9 cellular contexts compared by ENCODE assay signal in the genomic region with DNA sequence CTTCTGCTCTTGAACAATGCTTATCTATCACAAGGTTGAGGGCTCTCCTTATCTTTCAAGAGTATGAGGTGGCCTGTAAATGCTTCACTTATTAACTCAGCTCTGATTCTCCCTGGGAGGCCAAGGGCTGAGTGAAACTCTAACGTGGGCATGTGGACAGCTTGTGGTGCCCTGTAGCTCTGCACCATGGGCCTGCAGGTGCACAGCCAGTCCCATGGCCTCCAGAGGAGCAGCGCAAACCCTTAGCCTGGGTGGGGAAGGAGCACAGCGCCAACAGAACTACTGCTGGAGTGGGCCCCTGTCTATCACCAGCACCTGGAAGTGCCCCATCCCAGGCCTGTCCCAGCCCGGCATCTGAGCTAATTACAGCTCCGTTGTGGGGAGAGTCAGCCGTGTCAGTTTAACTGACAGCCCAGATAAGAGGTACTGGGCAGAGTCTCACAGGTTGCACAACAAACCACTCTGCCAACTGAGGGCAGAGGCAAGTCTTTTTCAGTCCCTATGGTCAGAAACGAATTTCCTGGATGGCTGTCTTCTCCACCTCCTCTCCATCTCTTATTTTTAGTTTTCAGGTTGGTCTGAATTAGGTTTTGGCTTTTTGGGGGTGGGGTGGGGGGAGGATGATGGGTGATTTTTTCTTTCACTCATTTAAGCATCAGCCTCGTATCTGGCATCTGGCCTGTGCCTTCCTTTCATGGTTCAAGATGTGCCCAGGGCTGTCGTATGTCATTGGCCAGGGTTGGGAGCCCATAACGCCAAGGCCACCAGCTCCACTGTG.
DNase-seq lines count a peak whose midpoint lies in the region; ATAC-seq and TF ChIP-seq lines count a peak whose summit lies in the region.
"Had no signal": no experiment of that assay in that cellular context is flagged by ENCODE, and none has a peak within 500 bp of the region (broad histone marks: within the 10 kb centered on the region; RNA-seq: fewer than 3 reads in every experiment).

No MANE protein-coding gene starts in this region.

- H3K4me1 Mint-ChIP-seq in Calu3 (ENCODE audit: low read depth, unreplicated experiment) (peaks cover 40% of the 10 kb centered on the region), osteocyte (ENCODE audit: unreplicated experiment) (no peaks in the 10 kb centered on the region)

- DNase-seq in Calu3 (peak; percentile 68), left ventricle myocardium inferior (peak; percentile 68), NCI-H1930 (lab: John Stamatoyannopoulos, UW) (no peak), NCI-H187 treated with DMSO at 0.1 percent for 48 hours (lab: John Stamatoyannopoulos, UW) (no peak), NAMALWA (ENCODE audit: low spot score) (no peak), osteocyte (ENCODE audit: extremely low spot score, unreplicated experiment) (no peak)
- DNase-seq in Jurkat, Clone E6-1 (ENCODE audit: low read depth, low spot score) = peak; percentile 89
- DNase-seq: NCI-H446 had no signal

- H3K27me3 ChIP-seq in left ventricle myocardium inferior (ENCODE audit: low read depth) = no peaks in the 10 kb centered on the region

- H3K27me3 Mint-ChIP-seq in Calu3 (ENCODE audit: unreplicated experiment) (peaks cover 7% of the 10 kb centered on the region), osteocyte (ENCODE audit: unreplicated experiment) (peaks cover 15% of the 10 kb centered on the region)

- H3K9me3 ChIP-seq in left ventricle myocardium inferior (replicated peaks) = no peaks in the 10 kb centered on the region

- peaks cover 36% of the 10 kb centered on the region for H3K4me1 ChIP-seq in left ventricle myocardium inferior

- ATAC-seq in GM21390 (IDR thresholded peaks at IDR 0.05; ENCODE audit: unreplicated experiment) = peak; percentile 39

- no TSS peak for BruUV-seq in Calu3 (replicated peaks; lab: Mats Ljungman, UMichigan)

- H3K9me3 Mint-ChIP-seq in Calu3 (ENCODE audit: low read depth, unreplicated experiment) (peaks cover 3% of the 10 kb centered on the region), osteocyte (ENCODE audit: unreplicated experiment) (peaks cover under 1% of the 10 kb centered on the region)

- CTCF ChIA-PET in Calu3 (lab: Charles Lee) = interaction anchor here (0.6 to 1.8 kb wide), 4 partner anchors 11 to 1906 kb away, joined by 3 to 7 read pairs (median 4); no protein-coding TSS in a partner anchor

- H3K4me3 Mint-ChIP-seq in Calu3 (ENCODE audit: low read depth, unreplicated experiment) = peak overlapping the region; percentile 25
- no peak overlapping the region for H3K4me3 Mint-ChIP-seq in osteocyte (ENCODE audit: unreplicated experiment)

- H3K27ac ChIP-seq in left ventricle myocardium inferior (replicated peaks) = peak overlapping the region; percentile 80

- peak overlapping the region; percentile 7 for H3K27ac Mint-ChIP-seq in Calu3 (ENCODE audit: unreplicated experiment)
- H3K27ac Mint-ChIP-seq in osteocyte (ENCODE audit: unreplicated experiment) = no peak overlapping the region

- no peaks in the 10 kb centered on the region for H3K36me3 ChIP-seq in left ventricle myocardium inferior

- H3K36me3 Mint-ChIP-seq in Calu3 (ENCODE audit: insufficient read depth, unreplicated experiment) = no peaks in the 10 kb centered on the region
- H3K36me3 Mint-ChIP-seq in osteocyte (ENCODE audit: unreplicated experiment) = no peaks in the 10 kb centered on the region

- TF ChIP-seq CTCF in Calu3 (IDR thresholded peaks at IDR 0.05; ENCODE audit: unreplicated experiment) (no peak), left ventricle myocardium inferior (IDR thresholded peaks at IDR 0.05; ENCODE audit: borderline replicate concordance) (no peak), osteocyte (IDR thresholded peaks at IDR 0.05) (no peak)

- peak overlapping the region; percentile 31 for H3K4me3 ChIP-seq in Jurkat, Clone E6-1 (ENCODE audit: low read length)
- H3K4me3 ChIP-seq in left ventricle myocardium inferior = no peak overlapping the region

- intact Hi-C loops in Calu3 (cut with micrococcal nuclease; ENCODE audit: unreplicated experiment) (no loop called here), left ventricle myocardium inferior (cut with micrococcal nuclease) (no loop called here)

Comparison
In these comparisons a context has a peak if more than half of its experiments do, and no peak if none do; other contexts are left out.
1. DNase-seq: peak in Calu3 (single experiment), Jurkat, Clone E6-1 (single experiment) and left ventricle myocardium inferior (single experiment); none in NCI-H1930 (0 of 2), NCI-H187 treated with DMSO at 0.1 percent for 48 hours (single experiment), NAMALWA (single experiment) and osteocyte (single experiment).